ENCODE assay signal across 19 cellular contexts in genomic region chr1:7540816-7541215, GRCh38.
A peak's percentile ranks its signal among the peaks of the same experiment; 100 is the strongest.
DNase-seq lines count a peak whose midpoint lies in the region; ATAC-seq, FAIRE-seq and TF ChIP-seq lines count a peak whose summit lies in the region.
"Had no signal": no experiment of that assay in that cellular context is flagged by ENCODE, and none has a peak within 500 bp of the region (broad histone marks: within the 10 kb centered on the region; RNA-seq: fewer than 3 reads in every experiment).

No MANE protein-coding gene starts in this region.

- H3K18ac ChIP-seq in H1 (ENCODE audit: extremely low read depth, low read length) = no peak overlapping the region

- H2BK120ac ChIP-seq in H1 (replicated peaks; ENCODE audit: low read depth, low read length) = no peak overlapping the region

- H3K27me3 ChIP-seq in RWPE2 (ENCODE audit: insufficient read depth, poor library complexity, severe bottlenecking) = no peaks in the 10 kb centered on the region
- peaks cover 0 to 4% (median 2%) of the 10 kb centered on the region in 4 experiments; a peak in 3 of 7 replicates for H3K27me3 ChIP-seq in H1 (replicated peaks in 1 of 4; ENCODE audit: control insufficient read depth in 3 of 4, extremely low read depth in 1 of 4, insufficient read depth in 3 of 4, low read length in 3 of 4)
- H3K27me3 ChIP-seq in lower lobe of right lung (ENCODE audit: low read depth) = no peaks in the 10 kb centered on the region
- H3K27me3 ChIP-seq: BLaER1 treated with 17β-estradiol and CSF1 and Interleukin-3, amounts not matched to agents 10 nM and 100 nM had no signal

- H3K79me2 ChIP-seq in H1 (ENCODE audit: control insufficient read depth in 1 of 2, insufficient read depth in 2 of 2, low read length in 2 of 2) = no peaks in the 10 kb centered on the region

- H3K36me3 ChIP-seq in RWPE2 (ENCODE audit: low read depth) (no peaks in the 10 kb centered on the region), H1 (ENCODE audit: control insufficient read depth in 2 of 4, insufficient read depth in 4 of 4, low read length in 3 of 4) (no peaks in the 10 kb centered on the region), lower lobe of right lung (no peaks in the 10 kb centered on the region)
- H3K36me3 ChIP-seq: BLaER1 treated with 17β-estradiol and CSF1 and Interleukin-3, amounts not matched to agents 10 nM and 100 nM had no signal

- H2BK20ac ChIP-seq in H1 (ENCODE audit: low read length) = 0 out of 2 replicates have a peak overlapping the region, but pooled peaks have one; percentile 17

- H4K8ac ChIP-seq in H1 (ENCODE audit: extremely low read depth, insufficient read depth, low read length) = no peak overlapping the region

- CTCF ChIA-PET in H1 (lab: Charles Lee; ENCODE audit: partially characterized antibody) = interaction anchor here (0.6 to 2.0 kb wide), 31 partner anchors 9 to 925 kb away, joined by 3 to 19 read pairs (median 3); no protein-coding TSS in a partner anchor

- 83% methylated on average over 7 of the region's 7 CpGs; no CpG with 5 or more reads in 1 of the 2 experiments for WGBS in H1 (ENCODE audit: extremely low coverage in 1 of 2, insufficient coverage in 1 of 2, insufficient read length in 1 of 2, insufficient replicate concordance in 2 of 2, low coverage in 1 of 2, low lambda C conversion rate in 2 of 2, missing lambda C conversion rate in 1 of 2), 2 experiments

- no peak for TF ChIP-seq EP300 in H1 (IDR thresholded peaks at IDR 0.05; ENCODE audit: borderline replicate concordance in 1 of 2, low read depth in 2 of 2, low read length in 2 of 2)

- H3K56ac ChIP-seq in H1 (replicated peaks; ENCODE audit: insufficient read length, low read depth, low read length) = no peak overlapping the region

- DNase-seq in RWPE2 (ENCODE audit: low spot score) (peak; percentile 16), H1 (ENCODE audit: low read depth in 1 of 2, low spot score in 2 of 2) (no peak), lower lobe of right lung (peak; percentile 22), posterior vena cava (ENCODE audit: low spot score) (peak; percentile 43), GM10266 (ENCODE audit: extremely low spot score) (no peak), SK-N-DZ (ENCODE audit: low spot score) (no peak), NCI-H2196 treated with DMSO at 0.1 percent for 48 hours (lab: John Stamatoyannopoulos, UW; ENCODE audit: unreplicated experiment) (no peak)
- DNase-seq: Calu3; CD8-positive, alpha-beta T cell; DMS79 treated with DMSO at 0.1 percent for 48 hours; GF-D8; H7; HFFc6 had no signal

- no peak for TF ChIP-seq POLR2A in H1 (IDR thresholded peaks at IDR 0.05; ENCODE audit: control extremely low read depth in 1 of 2, low read depth in 2 of 2, low read length in 2 of 2)

- no peak overlapping the region for H2AK5ac ChIP-seq in H1 (ENCODE audit: low read depth, low read length)

- intact Hi-C loops in lower lobe of right lung (cut with DNase I) = no loop called here
- intact Hi-C loops in posterior vena cava (cut with DNase I) = no loop called here

- TF ChIP-seq RAD21 in H1 (IDR thresholded peaks at IDR 0.05 in 1 of 2, conservative IDR thresholded peaks at IDR 0.05 in 1 of 2; ENCODE audit: low read depth in 2 of 2, low read length in 2 of 2) = no peak

- no peaks in the 10 kb centered on the region for H3K9me3 ChIP-seq in RWPE2 (ENCODE audit: severe bottlenecking)
- no peaks in the 10 kb centered on the region for H3K9me3 ChIP-seq in H1 (ENCODE audit: insufficient read depth in 2 of 2, low read depth in 1 of 2, low read length in 1 of 2)
- H3K9me3 ChIP-seq in lower lobe of right lung = no peaks in the 10 kb centered on the region

- H3K14ac ChIP-seq in H1 (ENCODE audit: insufficient read length) = no peak overlapping the region

- H4K20me1 ChIP-seq in H1 (replicated peaks in 1 of 2; ENCODE audit: control insufficient read depth in 1 of 2, insufficient read depth in 2 of 2, low read length in 2 of 2) = no peaks in the 10 kb centered on the region
- H4K20me1 ChIP-seq: BLaER1 treated with 17β-estradiol and CSF1 and Interleukin-3, amounts not matched to agents 10 nM and 100 nM had no signal

- no peak for FAIRE-seq in H1 (lab: Jason Lieb, UNC)
- FAIRE-seq: GM12878, HepG2 had no signal

- H3K23ac ChIP-seq in H1 (ENCODE audit: insufficient read length) = no peak overlapping the region

- H3K27ac ChIP-seq in RWPE2 (ENCODE audit: poor library complexity, severe bottlenecking) = no peak overlapping the region
- H3K27ac ChIP-seq in H1 (ENCODE audit: low read depth, low read length) = no peak overlapping the region
- no peak overlapping the region for H3K27ac ChIP-seq in lower lobe of right lung
- H3K27ac ChIP-seq: BLaER1 treated with 17β-estradiol and CSF1 and Interleukin-3, amounts not matched to agents 10 nM and 100 nM had no signal

- no peak overlapping the region for H2BK5ac ChIP-seq in H1 (ENCODE audit: low read depth, low read length)

- no peaks in the 10 kb centered on the region for H3K23me2 ChIP-seq in H1 (ENCODE audit: low read depth, low read length)

- H3K9ac ChIP-seq in H1 (replicated peaks in 1 of 4; ENCODE audit: extremely low read depth in 1 of 4, low read depth in 3 of 4, low read length in 3 of 4) = no peak overlapping the region
- H3K9ac ChIP-seq: BLaER1 treated with 17β-estradiol and CSF1 and Interleukin-3, amounts not matched to agents 10 nM and 100 nM had no signal

- H3K4me1 ChIP-seq in RWPE2 (ENCODE audit: insufficient read depth, poor library complexity, severe bottlenecking) = no peaks in the 10 kb centered on the region
- H3K4me1 ChIP-seq in H1 (replicated peaks in 1 of 4; ENCODE audit: control insufficient read depth in 3 of 4, insufficient read depth in 4 of 4, low read length in 3 of 4) = peaks cover 9 to 19% (median 14%) of the 10 kb centered on the region in 4 experiments
- H3K4me1 ChIP-seq in lower lobe of right lung = no peaks in the 10 kb centered on the region

- POLR2A ChIA-PET in H1 (lab: Charles Lee; ENCODE audit: partially characterized antibody) = interaction anchor here (1.2 kb wide), 1 partner anchor 104 kb away, joined by 3 read pairs; no protein-coding TSS in a partner anchor

- H2AFZ ChIP-seq in H1 (ENCODE audit: low read length) = no peak overlapping the region
- H2AFZ ChIP-seq: GM23338 had no signal

- H3K4me2 ChIP-seq in H1 (ENCODE audit: insufficient read depth in 1 of 2, low read depth in 2 of 2, low read length in 2 of 2) = no peak overlapping the region
- H3K4me2 ChIP-seq: BLaER1 treated with 17β-estradiol and CSF1 and Interleukin-3, amounts not matched to agents 10 nM and 100 nM; GM23338 had no signal

- H4K91ac ChIP-seq in H1 (replicated peaks; ENCODE audit: insufficient read length, low read length) = no peak overlapping the region

- no peak overlapping the region for H2BK12ac ChIP-seq in H1 (ENCODE audit: low read depth, low read length)

- no peak overlapping the region for H2BK15ac ChIP-seq in H1 (ENCODE audit: low read length)

- no peak overlapping the region for H3K4ac ChIP-seq in H1 (replicated peaks; ENCODE audit: insufficient read length, low read depth, low read length)

- H3K4me3 ChIP-seq in RWPE2 (ENCODE audit: severe bottlenecking) (no peak overlapping the region), H1 (ENCODE audit: extremely low read depth in 1 of 4, insufficient read depth in 2 of 4, low read depth in 3 of 4, low read length in 4 of 4) (no peak overlapping the region), lower lobe of right lung (no peak overlapping the region)
- H3K4me3 ChIP-seq: BLaER1 treated with 17β-estradiol and CSF1 and Interleukin-3, amounts not matched to agents 10 nM and 100 nM; GM12878; GM23338 had no signal

- no peak overlapping the region for H4K5ac ChIP-seq in H1 (ENCODE audit: insufficient read length, low read depth, low read length)

- no peaks in the 10 kb centered on the region for H3K79me1 ChIP-seq in H1 (ENCODE audit: low read depth, low read length)

- TF ChIP-seq CTCF in RWPE2 (IDR thresholded peaks at IDR 0.05; ENCODE audit: poor library complexity, severe bottlenecking) (no peak), H1 (IDR thresholded peaks at IDR 0.05; ENCODE audit: control extremely low read depth in 1 of 3, insufficient read depth in 1 of 3, low read depth in 1 of 3, low read length in 3 of 3) (no peak), lower lobe of right lung (IDR thresholded peaks at IDR 0.05) (no peak), GM10266 (IDR thresholded peaks at IDR 0.05; ENCODE audit: control insufficient read depth, insufficient read depth, low read depth, missing control alignments) (no peak)

- ATAC-seq in RWPE2 (ENCODE audit: low read depth) = no peak
- ATAC-seq in lower lobe of right lung = no peak
- no peak for ATAC-seq in GM21723 (IDR thresholded peaks at IDR 0.05; ENCODE audit: unreplicated experiment)
- ATAC-seq: CD8-positive, alpha-beta T cell; GM12878; GM23338; HCT116; HepG2 had no signal

TF ChIP-seq in H1, 55 proteins besides CTCF, POLR2A, EP300 and RAD21 (continues in another document):
- TF ChIP-seq POLR2AphosphoS5 (IDR thresholded peaks at IDR 0.05; ENCODE audit: low read depth, low read length) (no peak), CBX5 (IDR thresholded peaks at IDR 0.05; ENCODE audit: low read depth, low read length) (no peak), EZH2 (IDR thresholded peaks at IDR 0.05; ENCODE audit: low read depth, low read length, severe bottlenecking) (no peak), USF2 (IDR thresholded peaks at IDR 0.05; ENCODE audit: low read length) (no peak), TBP (IDR thresholded peaks at IDR 0.05; ENCODE audit: low read depth, low read length) (no peak), JUND (IDR thresholded peaks at IDR 0.05; ENCODE audit: low read length) (no peak), CTBP2 (IDR thresholded peaks at IDR 0.05; ENCODE audit: borderline replicate concordance, insufficient read depth, insufficient read length, low read length) (no peak), CBX8 (IDR thresholded peaks at IDR 0.05; ENCODE audit: borderline replicate concordance, low read depth, low read length) (no peak), YY1 (IDR thresholded peaks at IDR 0.05; ENCODE audit: low read depth, low read length) (no peak), CHD1 (IDR thresholded peaks at IDR 0.05; ENCODE audit: low read depth, low read length) (no peak), GTF2F1 (IDR thresholded peaks at IDR 0.05; ENCODE audit: borderline replicate concordance, low read depth, low read length) (no peak), RBBP5 (IDR thresholded peaks at IDR 0.05; ENCODE audit: borderline replicate concordance, low read depth, low read length) (no peak), EGR1 (IDR thresholded peaks at IDR 0.05; ENCODE audit: borderline replicate concordance, low read depth, low read length) (no peak), KDM1A (IDR thresholded peaks at IDR 0.05; ENCODE audit: borderline replicate concordance, low read length) (no peak), TAF1 (IDR thresholded peaks at IDR 0.05; ENCODE audit: low read depth, low read length) (no peak)

Comparison
In these comparisons a context has a peak if more than half of its experiments do, and no peak if none do; other contexts are left out.
1. DNase-seq: peak in RWPE2 (single experiment), lower lobe of right lung (single experiment) and posterior vena cava (single experiment); none in H1 (0 of 2), GM10266 (single experiment), SK-N-DZ (single experiment) and NCI-H2196 treated with DMSO at 0.1 percent for 48 hours (single experiment).